16 cellular contexts compared by ENCODE assay signal in the genomic region with DNA sequence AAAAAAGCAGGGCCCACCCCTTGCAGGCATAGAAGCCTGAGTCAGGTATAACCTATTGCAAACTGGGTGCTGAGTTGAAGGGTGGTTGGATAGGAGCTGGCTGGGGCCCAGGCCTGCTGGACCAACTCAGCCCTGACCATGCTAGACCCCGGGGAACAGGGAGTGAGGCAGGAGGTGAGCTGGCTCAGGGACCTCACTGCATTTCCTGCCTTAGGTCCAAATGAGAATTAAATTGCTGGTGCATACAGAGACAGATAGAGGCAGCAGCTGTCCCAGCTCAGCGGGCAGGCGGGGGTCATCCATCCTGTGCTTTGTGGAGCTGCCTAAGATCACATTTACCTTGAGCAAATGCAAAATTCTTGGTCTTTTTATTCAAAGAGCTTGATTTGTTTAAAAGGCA.
DNase-seq lines count a peak whose midpoint lies in the region; TF ChIP-seq lines count a peak whose summit lies in the region.
"Had no signal": no experiment of that assay in that cellular context is flagged by ENCODE, and none has a peak within 500 bp of the region (broad histone marks: within the 10 kb centered on the region; RNA-seq: fewer than 3 reads in every experiment).

No MANE protein-coding gene starts in this region.

- H3K27ac ChIP-seq in cingulate gyrus (ENCODE audit: low read depth, low read length) (peak overlapping the region; percentile 61), substantia nigra (ENCODE audit: low read depth, low read length, poor library complexity, severe bottlenecking) (peak overlapping the region; percentile 86)
- H3K27ac ChIP-seq in effector memory CD4-positive, alpha-beta T cell (ENCODE audit: insufficient read depth, low read length, poor library complexity, severe bottlenecking): no peak overlapping the region
- H3K27ac ChIP-seq: GM23248 had no signal

- TF ChIP-seq CTCF in GM10266 (IDR thresholded peaks at IDR 0.05; ENCODE audit: control insufficient read depth, insufficient read depth, low read depth, missing control alignments): no peak

- no peaks in the 10 kb centered on the region for H3K9me3 ChIP-seq in effector memory CD4-positive, alpha-beta T cell (ENCODE audit: control insufficient read depth, low read length)

- no peaks in the 10 kb centered on the region for H3K27me3 ChIP-seq in effector memory CD4-positive, alpha-beta T cell (replicated peaks; ENCODE audit: control insufficient read depth, insufficient read depth, low read length, poor library complexity, severe bottlenecking)

- DNase-seq in NCI-H82 (lab: John Stamatoyannopoulos, UW) (peak; percentile 25), NCI-H82 treated with DMSO at 0.1 percent for 48 hours (lab: John Stamatoyannopoulos, UW; ENCODE audit: unreplicated experiment) (no peak), NCI-H526 treated with DMSO at 0.1 percent for 48 hours (lab: John Stamatoyannopoulos, UW) (peak; percentile 94), substantia nigra (lab: John Stamatoyannopoulos, UW) (no peak), GM10266 (ENCODE audit: extremely low spot score) (no peak)
- DNase-seq in effector memory CD4-positive, alpha-beta T cell: no peak
- no peak for DNase-seq in stimulated activated CD4-positive, alpha-beta T cell treated with anti-CD3 and anti-CD28 coated beads, Interleukin-4, amount 100 ng/mL, for 4 hours
- DNase-seq: CD4-positive, alpha-beta T cell; GF-D8; GM23248; MV-4-11; NCI-H1694; NCI-H2171 treated with DMSO at 0.1 percent for 48 hours; NCI-H510A treated with DMSO at 0.1 percent for 48 hours; SHP77 had no signal

- H3K4me3 ChIP-seq in effector memory CD4-positive, alpha-beta T cell (ENCODE audit: insufficient read depth, low read depth, low read length, poor library complexity, severe bottlenecking): no peak overlapping the region
- H3K4me3 ChIP-seq: GM23248 had no signal

- H3K36me3 ChIP-seq in effector memory CD4-positive, alpha-beta T cell (ENCODE audit: control insufficient read depth, insufficient read depth, low read length): no peaks in the 10 kb centered on the region

- H3K4me1 ChIP-seq in effector memory CD4-positive, alpha-beta T cell (ENCODE audit: control insufficient read depth, insufficient read depth, low read length, poor library complexity, severe bottlenecking): no peaks in the 10 kb centered on the region

Comparison
In these comparisons a context has a peak if more than half of its experiments do, and no peak if none do; other contexts are left out.
1. DNase-seq: peak in NCI-H82 (single experiment) and NCI-H526 treated with DMSO at 0.1 percent for 48 hours (single experiment); none in NCI-H82 treated with DMSO at 0.1 percent for 48 hours (single experiment), substantia nigra (0 of 49), effector memory CD4-positive, alpha-beta T cell (0 of 3), stimulated activated CD4-positive, alpha-beta T cell treated with anti-CD3 and anti-CD28 coated beads, Interleukin-4, amount 100 ng/mL, for 4 hours (0 of 2) and GM10266 (single experiment).